8 cellular contexts compared by ENCODE assay signal in the genomic region with DNA sequence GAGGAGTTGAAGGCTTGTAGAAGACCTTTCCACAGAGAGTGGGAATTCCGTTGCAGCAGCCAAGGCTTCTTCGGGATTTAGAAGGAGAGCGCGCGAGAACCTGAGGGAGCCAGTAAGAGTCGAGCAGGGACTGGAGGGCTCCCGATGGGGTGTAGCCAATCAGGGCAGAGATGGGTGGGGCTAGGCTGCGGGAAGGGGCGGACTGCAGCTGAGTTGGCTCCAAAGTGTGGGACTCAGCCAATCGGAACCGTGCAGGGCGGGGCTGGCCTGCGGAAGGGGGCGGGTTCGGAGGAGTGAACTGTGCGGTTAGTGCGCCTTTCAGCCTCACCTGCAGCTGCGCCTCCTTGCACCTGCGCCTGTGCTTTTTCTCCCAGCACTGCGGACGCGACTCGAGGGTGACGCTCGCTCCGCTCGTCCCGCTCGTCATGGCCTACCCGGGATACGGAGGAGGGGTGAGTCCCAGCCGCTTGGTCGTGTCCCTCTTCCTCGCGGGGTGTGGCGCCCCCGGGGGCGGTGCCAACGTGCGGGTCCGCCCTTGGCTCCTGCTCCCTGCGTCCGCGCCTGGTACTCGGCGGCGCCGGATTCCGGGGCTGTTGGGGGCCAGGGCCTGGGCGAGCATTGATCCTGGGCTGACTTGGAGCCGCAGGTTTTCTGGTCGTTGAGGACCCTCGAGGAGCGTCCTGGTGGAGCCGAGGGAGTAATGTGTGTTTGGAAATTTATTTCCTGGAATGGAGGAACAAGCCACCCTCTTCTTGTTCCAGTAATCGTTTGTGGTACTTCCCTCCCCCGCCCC. TPM values are rescaled to one million over a fixed set of nuclear protein-coding genes. Genes with fewer than 3 reads are reported as not detected.
DNase-seq lines count a peak whose midpoint lies in the region; ATAC-seq and TF ChIP-seq lines count a peak whose summit lies in the region.

A gene with protein sequence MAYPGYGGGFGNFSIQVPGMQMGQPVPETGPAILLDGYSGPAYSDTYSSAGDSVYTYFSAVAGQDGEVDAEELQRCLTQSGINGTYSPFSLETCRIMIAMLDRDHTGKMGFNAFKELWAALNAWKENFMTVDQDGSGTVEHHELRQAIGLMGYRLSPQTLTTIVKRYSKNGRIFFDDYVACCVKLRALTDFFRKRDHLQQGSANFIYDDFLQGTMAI (plus strand): TSS at position 309 of the 793 bp plus-strand sequence. CDS start 117 bp downstream, at position 426.

- DNase-seq in DMS 273 (lab: John Stamatoyannopoulos, UW; ENCODE audit: unreplicated experiment): peak; percentile 97
- peak; percentile 81 for DNase-seq in HuH-7.5 (ENCODE audit: low spot score)
- DNase-seq in Panc1 (ENCODE audit: low read depth, low spot score): peak; percentile 78
- peak; percentile 98 for DNase-seq in activated T-cell treated with anti-CD3 and anti-CD28 coated beads, Interleukin-2, amount 50 U/mL, for 4 hours
- DNase-seq in erythroblast (lab: John Stamatoyannopoulos, UW): peak; percentile 96
- peak; percentile 98 for DNase-seq in mucosa of gallbladder (ENCODE audit: low spot score)
- peak; percentile 98 for DNase-seq in stimulated activated CD8-positive, alpha-beta memory T cell treated with anti-CD3 and anti-CD28 coated beads, Interleukin-4, amount 100 ng/mL, for 24 hours (ENCODE audit: low read depth)

- no peaks in the 10 kb centered on the region for H3K9me3 Mint-ChIP-seq in activated T-cell treated with anti-CD3 and anti-CD28 coated beads, Interleukin-2, amount 50 U/mL, for 4 hours

- H3K4me1 Mint-ChIP-seq in activated T-cell treated with anti-CD3 and anti-CD28 coated beads, Interleukin-2, amount 50 U/mL, for 4 hours (ENCODE audit: low read depth): peaks cover 11% of the 10 kb centered on the region

- peaks cover 12% of the 10 kb centered on the region for H3K4me1 ChIP-seq in Panc1 (ENCODE audit: control insufficient read depth, insufficient read depth, low read length)

- no peaks in the 10 kb centered on the region; the same call in 1 of the 2 replicates for H3K36me3 ChIP-seq in Panc1 (ENCODE audit: control insufficient read depth, insufficient read depth, low read length)

- peak within 1 kb of the TSS; percentile 72 to 88 for H3K4me3 ChIP-seq in Panc1 (ENCODE audit: low read depth in 2 of 2, low read length in 2 of 2)

- TF ChIP-seq POLR2A in erythroblast (IDR thresholded peaks at IDR 0.05; ENCODE audit: low read length): peak; percentile 74

- BruUV-seq in Panc1 (replicated peaks; lab: Mats Ljungman, UMichigan): no TSS peak

- peak; percentile 99 for ATAC-seq in GM21526 (IDR thresholded peaks at IDR 0.05; ENCODE audit: low FRiP score, unreplicated experiment)
- ATAC-seq in Panc1: peak; percentile 99
- peak; percentile 99 for ATAC-seq in activated T-cell treated with anti-CD3 and anti-CD28 coated beads, Interleukin-2, amount 50 U/mL, for 4 hours

- CTCF ChIA-PET in Panc1 (lab: Charles Lee): no interaction called here

- intact Hi-C loops in Panc1 (cut with micrococcal nuclease; ENCODE audit: unreplicated experiment): no loop called here

- POLR2A ChIA-PET in Panc1 (lab: Charles Lee): interaction anchor here (0.6 kb wide), 1 partner anchor 984 kb away, joined by 7 read pairs; no protein-coding TSS in a partner anchor

- no peaks in the 10 kb centered on the region for H3K27me3 Mint-ChIP-seq in activated T-cell treated with anti-CD3 and anti-CD28 coated beads, Interleukin-2, amount 50 U/mL, for 4 hours (ENCODE audit: low read depth)

- H3K36me3 Mint-ChIP-seq in activated T-cell treated with anti-CD3 and anti-CD28 coated beads, Interleukin-2, amount 50 U/mL, for 4 hours (ENCODE audit: insufficient read depth): no peaks in the 10 kb centered on the region

- peak within 1 kb of the TSS; percentile 91 for H3K27ac ChIP-seq in Panc1 (ENCODE audit: low read length)

- H3K9me3 ChIP-seq in Panc1 (ENCODE audit: control insufficient read depth, insufficient read depth, low read depth, low read length): no peaks in the 10 kb centered on the region

- H3K4me3 Mint-ChIP-seq in activated T-cell treated with anti-CD3 and anti-CD28 coated beads, Interleukin-2, amount 50 U/mL, for 4 hours: peak within 1 kb of the TSS; percentile 83

- H3K27me3 ChIP-seq in Panc1 (ENCODE audit: control insufficient read depth, insufficient read depth, low read length): no peaks in the 10 kb centered on the region

- in situ Hi-C loops in Panc1 (cut with HindIII; ENCODE audit: low pct_unique_long_range_greater_than_20kb, low sequenced_read_pairs): no loop called here

- no peak for TF ChIP-seq CTCF in Panc1 (IDR thresholded peaks at IDR 0.05)

RNA-seq across cellular contexts. Expression of the gene that starts here (rescaled TPM):
- total RNA-seq in Panc1 (2021; ENCODE audit: unreplicated experiment) (21.3 TPM), mucosa of gallbladder (37.4 TPM)
- 21.4 TPM for polyA plus RNA-seq in Panc1 (2012; ENCODE audit: insufficient read length)
- total RNA-seq in activated T-cell treated with anti-CD3 and anti-CD28 coated beads, Interleukin-2, amount 50 U/mL, for 4 hours: 10 to 100 TPM; 11.1 to 13.0 (median 11.8) TPM

Comparison
In these comparisons a context has a peak if more than half of its experiments do, and no peak if none do; other contexts are left out.
1. Peak in every context shown above with its lines: DNase-seq, ATAC-seq, H3K4me3 ChIP-seq and H3K27ac ChIP-seq.